In genomic region chr14:45135659-45136314, GRCh38 we compare ENCODE assay signal across 8 cellular contexts. TPM values are rescaled to one million over a fixed set of nuclear protein-coding genes. Genes with fewer than 3 reads are reported as not detected.
DNase-seq lines count a peak whose midpoint lies in the region; ATAC-seq, FAIRE-seq and TF ChIP-seq lines count a peak whose summit lies in the region.

A gene with protein sequence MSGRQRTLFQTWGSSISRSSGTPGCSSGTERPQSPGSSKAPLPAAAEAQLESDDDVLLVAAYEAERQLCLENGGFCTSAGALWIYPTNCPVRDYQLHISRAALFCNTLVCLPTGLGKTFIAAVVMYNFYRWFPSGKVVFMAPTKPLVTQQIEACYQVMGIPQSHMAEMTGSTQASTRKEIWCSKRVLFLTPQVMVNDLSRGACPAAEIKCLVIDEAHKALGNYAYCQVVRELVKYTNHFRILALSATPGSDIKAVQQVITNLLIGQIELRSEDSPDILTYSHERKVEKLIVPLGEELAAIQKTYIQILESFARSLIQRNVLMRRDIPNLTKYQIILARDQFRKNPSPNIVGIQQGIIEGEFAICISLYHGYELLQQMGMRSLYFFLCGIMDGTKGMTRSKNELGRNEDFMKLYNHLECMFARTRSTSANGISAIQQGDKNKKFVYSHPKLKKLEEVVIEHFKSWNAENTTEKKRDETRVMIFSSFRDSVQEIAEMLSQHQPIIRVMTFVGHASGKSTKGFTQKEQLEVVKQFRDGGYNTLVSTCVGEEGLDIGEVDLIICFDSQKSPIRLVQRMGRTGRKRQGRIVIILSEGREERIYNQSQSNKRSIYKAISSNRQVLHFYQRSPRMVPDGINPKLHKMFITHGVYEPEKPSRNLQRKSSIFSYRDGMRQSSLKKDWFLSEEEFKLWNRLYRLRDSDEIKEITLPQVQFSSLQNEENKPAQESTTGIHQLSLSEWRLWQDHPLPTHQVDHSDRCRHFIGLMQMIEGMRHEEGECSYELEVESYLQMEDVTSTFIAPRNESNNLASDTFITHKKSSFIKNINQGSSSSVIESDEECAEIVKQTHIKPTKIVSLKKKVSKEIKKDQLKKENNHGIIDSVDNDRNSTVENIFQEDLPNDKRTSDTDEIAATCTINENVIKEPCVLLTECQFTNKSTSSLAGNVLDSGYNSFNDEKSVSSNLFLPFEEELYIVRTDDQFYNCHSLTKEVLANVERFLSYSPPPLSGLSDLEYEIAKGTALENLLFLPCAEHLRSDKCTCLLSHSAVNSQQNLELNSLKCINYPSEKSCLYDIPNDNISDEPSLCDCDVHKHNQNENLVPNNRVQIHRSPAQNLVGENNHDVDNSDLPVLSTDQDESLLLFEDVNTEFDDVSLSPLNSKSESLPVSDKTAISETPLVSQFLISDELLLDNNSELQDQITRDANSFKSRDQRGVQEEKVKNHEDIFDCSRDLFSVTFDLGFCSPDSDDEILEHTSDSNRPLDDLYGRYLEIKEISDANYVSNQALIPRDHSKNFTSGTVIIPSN (N-terminal part only) (plus strand): TSS chr14:45135930. CDS start chr14:45136032, 102 bp downstream.

- TF ChIP-seq POLR2A in A549 (IDR thresholded peaks at IDR 0.05; ENCODE audit: low read length), result peak; percentile 57

- H3K27me3 ChIP-seq in WERI-Rb-1 (ENCODE audit: insufficient read depth, low read depth, severe bottlenecking) (no peaks in the 10 kb centered on the region), bronchial epithelial cell (ENCODE audit: control insufficient read depth, insufficient read depth, low read length) (no peaks in the 10 kb centered on the region), iPS-20b (ENCODE audit: insufficient read depth, low read length) (no peaks in the 10 kb centered on the region), small intestine (ENCODE audit: control insufficient read depth in 2 of 2, insufficient read depth in 2 of 2, low read length in 2 of 2) (no peaks in the 10 kb centered on the region)

- H3K4me3 ChIP-seq in A549 (peak within 1 kb of the TSS; percentile 78), WERI-Rb-1 (ENCODE audit: low read depth, low read length) (peak within 1 kb of the TSS; percentile 86), bronchial epithelial cell (ENCODE audit: low read depth, low read length) (peak within 1 kb of the TSS; percentile 71), iPS-20b (ENCODE audit: low read length) (peak within 1 kb of the TSS; percentile 83), small intestine (ENCODE audit: low read depth in 1 of 2, low read length in 2 of 2) (peak within 1 kb of the TSS; percentile 61 to 62)

- peak; percentile 63 to 79 for ATAC-seq in A549
- ATAC-seq in GM18867 (IDR thresholded peaks at IDR 0.05; ENCODE audit: unreplicated experiment), result peak; percentile 37
- peak; percentile 31 for ATAC-seq in HG03139 (IDR thresholded peaks at IDR 0.05; ENCODE audit: unreplicated experiment)

- H3K4me2 ChIP-seq in A549, result peak within 1 kb of the TSS; percentile 90

- FAIRE-seq in A549 (lab: Jason Lieb, UNC) (peak; percentile 95), bronchial epithelial cell (lab: Jason Lieb, UNC) (no peak), small intestine (lab: Jason Lieb, UNC) (peak; percentile 67)

- no peaks in the 10 kb centered on the region for H3K9me3 ChIP-seq in A549
- H3K9me3 ChIP-seq in WERI-Rb-1 (ENCODE audit: severe bottlenecking), result no peaks in the 10 kb centered on the region
- no peaks in the 10 kb centered on the region for H3K9me3 ChIP-seq in iPS-20b (ENCODE audit: insufficient read depth, low read depth, low read length)
- no peaks in the 10 kb centered on the region for H3K9me3 ChIP-seq in small intestine (ENCODE audit: control insufficient read depth, low read depth)

- CTCF ChIA-PET in A549 (lab: Yijun Ruan, JAX), result interaction anchor here (1.4 to 1.9 kb wide), 2 partner anchors 11 to 222 kb away, joined by 5 to 11 read pairs; no protein-coding TSS in a partner anchor

- DNase-seq in A549 (ENCODE audit: low read depth in 1 of 2, low spot score in 1 of 2) (peak; percentile 89 to 98), NCI-H2227 (lab: John Stamatoyannopoulos, UW; ENCODE audit: unreplicated experiment) (peak; percentile 97), WERI-Rb-1 (peak; percentile 93), bronchial epithelial cell (ENCODE audit: low read depth) (peak; percentile 95), small intestine (peak; percentile 98)

- H3K36me3 ChIP-seq in WERI-Rb-1 (no peaks in the 10 kb centered on the region; the same call in 1 of the 2 replicates), bronchial epithelial cell (ENCODE audit: control insufficient read depth, insufficient read depth, low read length) (no peaks in the 10 kb centered on the region), iPS-20b (ENCODE audit: insufficient read depth, low read depth, low read length) (peaks cover 3% of the 10 kb centered on the region; the same call in 1 of the 2 replicates), small intestine (ENCODE audit: control insufficient read depth in 2 of 2, insufficient read depth in 2 of 2, low read length in 2 of 2) (no peaks in the 10 kb centered on the region)

- H3K4me1 ChIP-seq in A549, result peaks cover 20% of the 10 kb centered on the region
- H3K4me1 ChIP-seq in iPS-20b (ENCODE audit: insufficient read depth, low read length), result peaks cover 3% of the 10 kb centered on the region; the same call in 1 of the 2 replicates
- H3K4me1 ChIP-seq in small intestine (ENCODE audit: control insufficient read depth in 2 of 2, insufficient read depth in 1 of 2, low read depth in 1 of 2, low read length in 1 of 2), result peaks cover 0 to 5% of the 10 kb centered on the region in 2 donors

- TF ChIP-seq EP300 in A549 (IDR thresholded peaks at IDR 0.05), result no peak

- TF ChIP-seq CTCF in A549 (IDR thresholded peaks at IDR 0.05) (no peak), WERI-Rb-1 (IDR thresholded peaks at IDR 0.05; ENCODE audit: low read depth, low read length) (no peak), bronchial epithelial cell (IDR thresholded peaks at IDR 0.05; ENCODE audit: insufficient read depth, low read length, severe bottlenecking) (no peak)

- H3K27ac ChIP-seq in A549, result peak within 1 kb of the TSS; percentile 79 to 84
- peak within 1 kb of the TSS; percentile 74 for H3K27ac ChIP-seq in WERI-Rb-1
- peak within 1 kb of the TSS; percentile 62 for H3K27ac ChIP-seq in iPS-20b (ENCODE audit: low read length)
- peak within 1 kb of the TSS; percentile 68 to 79 for H3K27ac ChIP-seq in small intestine (ENCODE audit: low read depth in 1 of 2, low read length in 1 of 2)

- POLR2A ChIA-PET in A549 (lab: Yijun Ruan, JAX), result interaction anchor here (0.6 to 1.7 kb wide), 3 partner anchors 49 to 239 kb away, joined by 3 to 12 read pairs (median 9); partner anchors contain the start of genes KLHL28 and TOGARAM1

- H3K9ac ChIP-seq in iPS-20b (ENCODE audit: low read depth, low read length), result peak within 1 kb of the TSS; percentile 89

- TF ChIP-seq RAD21 in A549 (conservative IDR thresholded peaks at IDR 0.05 in 1 of 2, IDR thresholded peaks at IDR 0.05 in 1 of 2), result no peak

- WGBS in A549 (ENCODE audit: missing lambda C conversion rate), result 0% methylated on average over 36 of the region's 44 CpGs
- WGBS in small intestine, 3 donors, result 0% methylated on average over 44 of the region's 44 CpGs

TF ChIP-seq in A549, 52 proteins besides CTCF, POLR2A, EP300 and RAD21:
- TF ChIP-seq CHD2 (IDR thresholded peaks at IDR 0.05; ENCODE audit: low read length, partially characterized antibody), result no peak
- peak; percentile 25 to 77; a peak in 2 of 5 replicates for TF ChIP-seq JUN (IDR thresholded peaks at IDR 0.05)
- TF ChIP-seq BCL3 (IDR thresholded peaks at IDR 0.05), result 0 out of 3 replicates have a peak, but pooled peaks have one; percentile 28
- peak; percentile 31; the same call in 1 of the 2 replicates for TF ChIP-seq KDM5A (IDR thresholded peaks at IDR 0.05)
- TF ChIP-seq HDAC2 (IDR thresholded peaks at IDR 0.05), result 0 out of 2 replicates have a peak, but pooled peaks have one; percentile 65
- TF ChIP-seq MAX (IDR thresholded peaks at IDR 0.05), result peak; percentile 81

RNA-seq across cellular contexts. Expression of the gene that starts here (rescaled TPM):
- polyA plus RNA-seq in A549 (2011; rRNA removed) (5.7 and 8.8 TPM in 2 replicates), A549 (2017; fragmentation: RNase III; extraction: RNeasy Plus Mini Kit Qiagen cat#74134 plus additional on column Dnase treatment) (5.7 to 7.0 TPM (median 6.1 TPM) in 3 replicates), small intestine (1 to 10 TPM in 2 of 3 donors, under 1 TPM in 1; 0.81 to 2.4 (median 1.8) TPM)
- 2.1 TPM in 2 replicates for polyA plus RNA-seq in A549 (2012; cell fraction: cytosol; rRNA removed)
- polyA plus RNA-seq in A549 (2012; cell fraction: nucleus; rRNA removed), result 3.0 and 4.2 TPM in 2 replicates
- polyA minus RNA-seq in A549 (2011; rRNA and poly(A)+ RNA removed), result 11.6 and 12.3 TPM in 2 replicates
- 2.3 and 2.9 TPM in 2 replicates for total RNA-seq in bronchial epithelial cell

Comparison
In these comparisons a context has a peak if more than half of its experiments do, and no peak if none do; other contexts are left out.
1. Peak in every context shown above with its lines: DNase-seq, ATAC-seq, H3K4me3 ChIP-seq and H3K27ac ChIP-seq.